24 cellular contexts compared by ENCODE assay signal in the genomic region with DNA sequence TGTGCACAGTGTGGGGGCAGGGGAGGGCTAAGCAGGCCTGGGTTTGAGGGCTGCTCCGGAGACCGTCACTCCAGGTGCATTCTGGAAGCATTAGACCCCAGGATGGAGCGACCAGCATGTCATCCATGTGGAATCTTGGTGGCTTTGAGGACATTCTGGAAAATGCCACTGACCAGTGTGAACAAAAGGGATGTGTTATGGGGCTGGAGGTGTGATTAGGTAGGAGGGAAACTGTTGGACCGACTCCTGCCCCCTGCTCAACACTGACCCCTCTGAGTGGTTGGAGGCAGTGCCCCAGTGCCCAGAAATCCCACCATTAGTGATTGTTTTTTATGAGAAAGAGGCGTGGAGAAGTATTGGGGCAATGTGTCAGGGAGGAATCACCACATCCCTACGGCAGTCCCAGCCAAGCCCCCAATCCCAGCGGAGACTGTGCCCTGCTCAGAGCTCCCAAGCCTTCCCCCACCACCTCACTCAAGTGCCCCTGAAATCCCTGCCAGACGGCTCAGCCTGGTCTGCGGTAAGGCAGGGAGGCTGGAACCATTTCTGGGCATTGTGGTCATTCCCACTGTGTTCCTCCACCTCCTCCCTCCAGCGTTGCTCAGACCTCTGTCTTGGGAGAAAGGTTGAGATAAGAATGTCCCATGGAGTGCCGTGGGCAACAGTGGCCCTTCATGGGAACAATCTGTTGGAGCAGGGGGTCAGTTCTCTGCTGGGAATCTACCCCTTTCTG. TPM values are rescaled to one million over a fixed set of nuclear protein-coding genes. Genes with fewer than 3 reads are reported as not detected.
A peak's percentile ranks its signal among the peaks of the same experiment; 100 is the strongest.
DNase-seq lines count a peak whose midpoint lies in the region; ATAC-seq, FAIRE-seq and TF ChIP-seq lines count a peak whose summit lies in the region.
"Had no signal": no experiment of that assay in that cellular context is flagged by ENCODE, and none has a peak within 500 bp of the region (broad histone marks: within the 10 kb centered on the region; RNA-seq: fewer than 3 reads in every experiment).

No MANE protein-coding gene starts in this region.

- no peak overlapping the region for H3K9ac ChIP-seq in PC-3 (ENCODE audit: low read length)
- H3K9ac ChIP-seq in H1 (replicated peaks in 1 of 4; ENCODE audit: extremely low read depth in 1 of 4, low read depth in 3 of 4, low read length in 3 of 4), result no peak overlapping the region

- no peak overlapping the region for H2BK20ac ChIP-seq in H1 (ENCODE audit: low read length)

- H3K56ac ChIP-seq in H1 (replicated peaks; ENCODE audit: insufficient read length, low read depth, low read length), result no peak overlapping the region

- BruUV-seq in PC-3 (replicated peaks; lab: Mats Ljungman, UMichigan), result no TSS peak

- no peaks in the 10 kb centered on the region for H3K79me2 ChIP-seq in PC-3 (ENCODE audit: low read length)
- no peaks in the 10 kb centered on the region for H3K79me2 ChIP-seq in H1 (ENCODE audit: control insufficient read depth in 1 of 2, insufficient read depth in 2 of 2, low read length in 2 of 2)

- 87% methylated on average over 9 of the region's 11 CpGs; no CpG with 5 or more reads in 1 of the 2 experiments for WGBS in H1 (ENCODE audit: extremely low coverage in 1 of 2, insufficient coverage in 1 of 2, insufficient read length in 1 of 2, insufficient replicate concordance in 2 of 2, low coverage in 1 of 2, low lambda C conversion rate in 2 of 2, missing lambda C conversion rate in 1 of 2), 2 experiments

- H2AK5ac ChIP-seq in H1 (ENCODE audit: low read depth, low read length), result no peak overlapping the region

- H3K4me2 ChIP-seq in PC-3 (ENCODE audit: low read length) (no peak overlapping the region), H1 (ENCODE audit: insufficient read depth in 1 of 2, low read depth in 2 of 2, low read length in 2 of 2) (no peak overlapping the region)
- H3K4me2 ChIP-seq: smooth muscle cell had no signal

- no peaks in the 10 kb centered on the region for H3K9me3 ChIP-seq in AG04450 (ENCODE audit: control insufficient read depth, insufficient read depth, low read length)
- H3K9me3 ChIP-seq in PC-3 (ENCODE audit: low read length), result no peaks in the 10 kb centered on the region
- no peaks in the 10 kb centered on the region for H3K9me3 ChIP-seq in H1 (ENCODE audit: insufficient read depth in 2 of 2, low read depth in 1 of 2, low read length in 1 of 2)
- H3K9me3 ChIP-seq: psoas muscle, thoracic aorta had no signal

- H3K27ac ChIP-seq in AG04450 (ENCODE audit: low read depth, low read length) (no peak overlapping the region), PC-3 (ENCODE audit: low read length) (no peak overlapping the region), H1 (ENCODE audit: low read depth, low read length) (no peak overlapping the region)
- H3K27ac ChIP-seq: psoas muscle, thoracic aorta had no signal

- TF ChIP-seq CTCF in AG04450 (IDR thresholded peaks at IDR 0.05; ENCODE audit: low read depth, low read length) (peak; percentile 7; the same call in 1 of the 2 replicates), PC-3 (conservative IDR thresholded peaks at IDR 0.05; ENCODE audit: low read depth, low read length) (no peak), H1 (IDR thresholded peaks at IDR 0.05; ENCODE audit: control extremely low read depth in 1 of 3, insufficient read depth in 1 of 3, low read depth in 1 of 3, low read length in 3 of 3) (peak in 2 of 3 experiments; percentile 45 to 46; a peak in 2 of 4 replicates), nephron (IDR thresholded peaks at IDR 0.05; ENCODE audit: unreplicated experiment in 3 of 3) (no peak), CD14-positive monocyte (IDR thresholded peaks at IDR 0.05) (no peak)

- peaks cover 9% of the 10 kb centered on the region for H3K27me3 ChIP-seq in AG04450 (ENCODE audit: control insufficient read depth, insufficient read depth, low read length)
- peaks cover 9% of the 10 kb centered on the region; the same call in 1 of the 2 replicates for H3K27me3 ChIP-seq in PC-3 (ENCODE audit: low read length)
- no peaks in the 10 kb centered on the region for H3K27me3 ChIP-seq in H1 (replicated peaks in 1 of 4; ENCODE audit: control insufficient read depth in 3 of 4, extremely low read depth in 1 of 4, insufficient read depth in 3 of 4, low read length in 3 of 4)

- H3K23me2 ChIP-seq in H1 (ENCODE audit: low read depth, low read length), result no peaks in the 10 kb centered on the region

- H3K27ac Mint-ChIP-seq in nephron, result peak overlapping the region in 2 of 3 experiments; percentile 27 to 35
- no peak overlapping the region for H3K27ac Mint-ChIP-seq in CD14-positive monocyte
- H3K27ac Mint-ChIP-seq: activated CD4-positive, alpha-beta memory T cell treated with anti-CD3 and anti-CD28 coated beads, Interleukin-2, amount 10 ng/mL, durations not matched to agents 7 days and 5 days; B cell had no signal

- H3K4me1 Mint-ChIP-seq in nephron, result no peaks in the 10 kb centered on the region
- peaks cover 11% of the 10 kb centered on the region for H3K4me1 Mint-ChIP-seq in CD14-positive monocyte
- H3K4me1 Mint-ChIP-seq: activated CD4-positive, alpha-beta memory T cell treated with anti-CD3 and anti-CD28 coated beads, Interleukin-2, amount 10 ng/mL, durations not matched to agents 7 days and 5 days; B cell had no signal

- FAIRE-seq in H1 (lab: Jason Lieb, UNC), result no peak
- FAIRE-seq: bronchial epithelial cell, H54 had no signal

- H3K4me3 ChIP-seq in AG04450 (ENCODE audit: low read depth, low read length) (no peak overlapping the region), PC-3 (ENCODE audit: low read length) (no peak overlapping the region), H1 (ENCODE audit: extremely low read depth in 1 of 4, insufficient read depth in 2 of 4, low read depth in 3 of 4, low read length in 4 of 4) (no peak overlapping the region)
- H3K4me3 ChIP-seq: psoas muscle, smooth muscle cell, thoracic aorta had no signal

- no peaks in the 10 kb centered on the region for H3K79me1 ChIP-seq in H1 (ENCODE audit: low read depth, low read length)

- H4K91ac ChIP-seq in H1 (replicated peaks; ENCODE audit: insufficient read length, low read length), result no peak overlapping the region

- ATAC-seq in PC-3 (no peak), GM21526 (IDR thresholded peaks at IDR 0.05; ENCODE audit: low FRiP score, unreplicated experiment) (no peak), HG02884 (IDR thresholded peaks at IDR 0.05; ENCODE audit: unreplicated experiment) (no peak)
- ATAC-seq: activated CD4-positive, CD25-positive, alpha-beta regulatory T cell treated with anti-CD3 and anti-CD28 coated beads, Interleukin-2, amount 50 U/mL, for 24 hours; left ventricle myocardium superior; psoas muscle had no signal

- H4K20me1 ChIP-seq in PC-3 (ENCODE audit: low read length) (no peaks in the 10 kb centered on the region), H1 (replicated peaks in 1 of 2; ENCODE audit: control insufficient read depth in 1 of 2, insufficient read depth in 2 of 2, low read length in 2 of 2) (no peaks in the 10 kb centered on the region)

- no peak overlapping the region for H3K14ac ChIP-seq in H1 (ENCODE audit: insufficient read length)

- no peak overlapping the region; the same call in 1 of the 2 replicates for H4K8ac ChIP-seq in H1 (ENCODE audit: extremely low read depth, insufficient read depth, low read length)

- H3K27me3 Mint-ChIP-seq in nephron (ENCODE audit: low read depth) (peaks cover 4% of the 10 kb centered on the region), CD14-positive monocyte (ENCODE audit: low read depth in 3 of 3) (peaks cover 6 to 15% (median 13%) of the 10 kb centered on the region in 3 donors)

- no peak overlapping the region for H4K5ac ChIP-seq in H1 (ENCODE audit: insufficient read length, low read depth, low read length)

- H3K4me3 Mint-ChIP-seq in nephron (no peak overlapping the region), CD14-positive monocyte (no peak overlapping the region)
- H3K4me3 Mint-ChIP-seq: activated CD4-positive, alpha-beta memory T cell treated with anti-CD3 and anti-CD28 coated beads, Interleukin-2, amount 10 ng/mL, durations not matched to agents 7 days and 5 days; B cell had no signal

- POLR2A ChIA-PET in AG04450 (lab: Yijun Ruan, JAX) (interaction anchor here (0.7 kb wide), 1 partner anchor 158 kb away, joined by 9 read pairs; no protein-coding TSS in a partner anchor), PC-3 (lab: Charles Lee; ENCODE audit: unreplicated experiment) (no interaction called here), H1 (lab: Charles Lee; ENCODE audit: partially characterized antibody) (no interaction called here)

- no peaks in the 10 kb centered on the region for H3K9me3 Mint-ChIP-seq in nephron
- H3K9me3 Mint-ChIP-seq in CD14-positive monocyte, result peaks cover 0 to 1% (median 0%) of the 10 kb centered on the region in 7 donors
- H3K9me3 Mint-ChIP-seq: activated CD4-positive, alpha-beta memory T cell treated with anti-CD3 and anti-CD28 coated beads, Interleukin-2, amount 10 ng/mL, durations not matched to agents 7 days and 5 days had no signal

- H3F3A ChIP-seq in PC-3 (ENCODE audit: low read length, unreplicated experiment), result no peaks in the 10 kb centered on the region

- TF ChIP-seq EP300 in H1 (IDR thresholded peaks at IDR 0.05; ENCODE audit: borderline replicate concordance in 1 of 2, low read depth in 2 of 2, low read length in 2 of 2), result no peak

- TF ChIP-seq RAD21 in H1 (IDR thresholded peaks at IDR 0.05 in 1 of 2, conservative IDR thresholded peaks at IDR 0.05 in 1 of 2; ENCODE audit: low read depth in 2 of 2, low read length in 2 of 2), result 0 out of 4 replicates have a peak, but pooled peaks of 1 of the 2 experiments have one; percentile 11

- TF ChIP-seq POLR2A in H1 (IDR thresholded peaks at IDR 0.05; ENCODE audit: control extremely low read depth in 1 of 2, low read depth in 2 of 2, low read length in 2 of 2), result no peak

- CTCF ChIA-PET in AG04450 (lab: Charles Lee) (no interaction called here), PC-3 (lab: Charles Lee) (no interaction called here), H1 (lab: Charles Lee; ENCODE audit: partially characterized antibody) (interaction anchor here (0.8 to 1.3 kb wide), 3 partner anchors 9 to 207 kb away, joined by 3 to 7 read pairs (median 3); no protein-coding TSS in a partner anchor)

- H3K36me3 Mint-ChIP-seq in nephron (ENCODE audit: low read depth) (no peaks in the 10 kb centered on the region), CD14-positive monocyte (no peaks in the 10 kb centered on the region)

- intact Hi-C loops in PC-3 (cut with micrococcal nuclease), result no loop called here
- intact Hi-C loops in CD14-positive monocyte (cut with micrococcal nuclease), result no loop called here

- H2AFZ ChIP-seq in PC-3 (ENCODE audit: low read length), result 0 out of 2 replicates have a peak overlapping the region, but pooled peaks have one; percentile 11
- 0 out of 2 replicates have a peak overlapping the region, but pooled peaks have one; percentile 16 for H2AFZ ChIP-seq in H1 (ENCODE audit: low read length)

- H2BK120ac ChIP-seq in H1 (replicated peaks; ENCODE audit: low read depth, low read length), result no peak overlapping the region

- no peaks in the 10 kb centered on the region for H3K4me1 ChIP-seq in PC-3 (ENCODE audit: insufficient read depth, low read length)
- H3K4me1 ChIP-seq in H1 (replicated peaks in 1 of 4; ENCODE audit: control insufficient read depth in 3 of 4, insufficient read depth in 4 of 4, low read length in 3 of 4), result no peaks in the 10 kb centered on the region
- H3K4me1 ChIP-seq: psoas muscle had no signal

- no peak overlapping the region for H3K18ac ChIP-seq in H1 (ENCODE audit: extremely low read depth, low read length)

- H3K36me3 ChIP-seq in PC-3 (ENCODE audit: low read depth, low read length) (no peaks in the 10 kb centered on the region), H1 (ENCODE audit: control insufficient read depth in 2 of 4, insufficient read depth in 4 of 4, low read length in 3 of 4) (no peaks in the 10 kb centered on the region)
- H3K36me3 ChIP-seq: thoracic aorta had no signal

- 0 out of 2 replicates have a peak overlapping the region, but pooled peaks have one; percentile 23 for H2BK15ac ChIP-seq in H1 (ENCODE audit: low read length)

- no peak overlapping the region for H2BK12ac ChIP-seq in H1 (ENCODE audit: low read depth, low read length)

- DNase-seq in AG04450 (ENCODE audit: low read depth, low spot score), result no peak
- no peak for DNase-seq in PC-3
- DNase-seq in H1 (ENCODE audit: low read depth in 1 of 2, low spot score in 2 of 2), result no peak
- no peak for DNase-seq in CD14-positive monocyte (ENCODE audit: low spot score)
- DNase-seq in islet precursor cell, result no peak
- DNase-seq: 8988T; activated CD4-positive, alpha-beta memory T cell treated with anti-CD3 and anti-CD28 coated beads, Interleukin-2, amount 10 ng/mL, durations not matched to agents 7 days and 5 days; activated effector memory CD4-positive, alpha-beta T cell treated with anti-CD3 and anti-CD28 coated beads, Interleukin-2, amount 50 U/mL, for 16 hours; cortex of kidney; left ventricle myocardium superior; MM.1S; NCI-H2171; psoas muscle; SHP77; stimulated activated naive CD4-positive, alpha-beta T cell had no signal

- no peak overlapping the region for H2BK5ac ChIP-seq in H1 (ENCODE audit: low read depth, low read length)

- no peak overlapping the region for H3K4ac ChIP-seq in H1 (replicated peaks; ENCODE audit: insufficient read length, low read depth, low read length)

- no peak overlapping the region for H3K23ac ChIP-seq in H1 (ENCODE audit: insufficient read length)

- no peaks in the 10 kb centered on the region for H3K9me2 ChIP-seq in PC-3 (replicated peaks; ENCODE audit: low read length)

RNA-seq across cellular contexts. Expression of a gene that starts 44.0 kb away (rescaled TPM):
- polyA plus RNA-seq in AG04450 (2011; rRNA removed) (11.2 and 12.6 TPM in 2 replicates), H1 (2011; rRNA removed) (2.8 and 7.6 TPM in 2 replicates), CD14-positive monocyte (1 to 10 TPM; 3.0 to 4.9 TPM)
- polyA minus RNA-seq in AG04450 (2011; rRNA and poly(A)+ RNA removed), result 17.5 and 24.0 TPM in 2 replicates
- 14.0 and 17.9 TPM in 2 replicates for total RNA-seq in PC-3 (2014; rRNA removed)
- total RNA-seq in H1 (2021; fragmentation: NEBNext Ultra II Directional; extraction: Animal tissue kit (Norgen Biotek cat#: 25700)), result 14.0 and 14.8 TPM in 2 replicates
- 4.1 TPM for polyA plus RNA-seq in H1 (2011; cell fraction: cytosol; rRNA removed)
- polyA plus RNA-seq in H1 (2011; cell fraction: nucleus; rRNA removed), result 9.1 TPM
- 5.3 to 6.8 TPM (median 5.8 TPM) in 4 replicates for polyA plus RNA-seq in H1 (2012, experiment 1 of 2)
- polyA plus RNA-seq in H1 (2012, experiment 2 of 2), result 1.2 TPM
- 6.7 TPM for polyA plus RNA-seq in H1 (2013, experiment 1 of 2)
- polyA plus RNA-seq in H1 (2013, experiment 2 of 2), result 7.2 TPM
- polyA minus RNA-seq in H1 (2011; rRNA and poly(A)+ RNA removed), result 12.1 and 14.9 TPM in 2 replicates
- 10.2 TPM for polyA minus RNA-seq in H1 (2011; cell fraction: cytosol; rRNA and poly(A)+ RNA removed)
- polyA minus RNA-seq in H1 (2011; cell fraction: nucleus; rRNA and poly(A)+ RNA removed), result 9.0 TPM

Comparison
In these comparisons a context has a peak if more than half of its experiments do, and no peak if none do; other contexts are left out.
1. CTCF ChIP-seq: peak in AG04450 (single experiment) and H1 (2 of 3); none in PC-3 (single experiment), nephron (0 of 3) and CD14-positive monocyte (single experiment).
2. H3K27ac Mint-ChIP-seq: peak in nephron (2 of 3); none in CD14-positive monocyte (0 of 7).